In genomic region chr10:4326647-4327046, GRCh38 we compare ENCODE assay signal across 29 cellular contexts.
"Had no signal": no experiment of that assay in that cellular context is flagged by ENCODE, and none has a peak within 500 bp of the region (broad histone marks: within the 10 kb centered on the region; RNA-seq: fewer than 3 reads in every experiment).

No MANE protein-coding gene starts in this region.

- H3K4me1 ChIP-seq: ascending aorta had no signal

- H3K27ac ChIP-seq: ascending aorta, cardiac muscle cell, VCaP had no signal

- H3K36me3 ChIP-seq: ascending aorta, cardiac muscle cell had no signal

- H3K4me3 ChIP-seq: ascending aorta, cardiac muscle cell had no signal

- ATAC-seq: activated CD8-positive, alpha-beta T cell treated with anti-CD3 and anti-CD28 coated beads for 36 hours; activated naive CD8-positive, alpha-beta T cell treated with anti-CD3 and anti-CD28 coated beads, Interleukin-2, amount 50 U/mL, for 24 hours; activated T-cell treated with anti-CD3 and anti-CD28 coated beads, Interleukin-2, amount 50 U/mL, for 4 hours; activated T-cell treated with anti-CD3 and anti-CD28 coated beads, Interleukin-2, amount 50 U/mL, for 72 hours; activated T-helper 17 cell treated with anti-CD3 and anti-CD28 coated beads, Interleukin-2, amount 50 U/mL, for 72 hours; T-cell had no signal

- DNase-seq: activated B cell treated with CpG ODN at 0.5 μM for 24 hours; activated CD4-positive, alpha-beta memory T cell treated with anti-CD3 and anti-CD28 coated beads for 36 hours; activated CD4-positive, alpha-beta T cell treated with anti-CD3 and anti-CD28 coated beads for 4 hours; activated CD4-positive, alpha-beta T cell treated with anti-CD3 and anti-CD28 coated beads, Interleukin-2, amount 10 ng/mL, durations not matched to agents 24 days and 14 days; activated CD4-positive, alpha-beta T cell treated with anti-CD3 and anti-CD28 coated beads, Interleukin-2, amount 50 U/mL, for 1 hour; activated CD4-positive, alpha-beta T cell treated with anti-CD3 and anti-CD28 coated beads, Interleukin-2, amount 50 U/mL, for 4 hours; activated CD4-positive, CD25-positive, alpha-beta regulatory T cell treated with anti-CD3 and anti-CD28 coated beads, Interleukin-2, amount 50 U/mL, for 72 hours; activated CD8-positive, alpha-beta memory T cell treated with anti-CD3 and anti-CD28 coated beads, Interleukin-2, amount 50 U/mL, for 4 hours; activated CD8-positive, alpha-beta T cell treated with anti-CD3 and anti-CD28 coated beads for 36 hours; activated gamma-delta T cell; activated naive CD4-positive, alpha-beta T cell treated with anti-CD3 and anti-CD28 coated beads, Interleukin-2, amount 10 ng/mL, durations not matched to agents 7 days and 5 days; activated naive CD4-positive, alpha-beta T cell treated with Interleukin-2 at 50 U/mL for 16 hours; activated naive CD8-positive, alpha-beta T cell treated with anti-CD3 and anti-CD28 coated beads, Interleukin-2, amount 10 ng/mL, durations not matched to agents 7 days and 5 days; activated naive CD8-positive, alpha-beta T cell treated with anti-CD3 and anti-CD28 coated beads, Interleukin-2, amount 50 U/mL, for 24 hours; activated T-cell treated with anti-CD3 and anti-CD28 coated beads for 4 hours; activated T-cell treated with anti-CD3 and anti-CD28 coated beads, Interleukin-2, amount 50 U/mL, for 1 hour; activated T-cell treated with anti-CD3 and anti-CD28 coated beads, Interleukin-2, amount 50 U/mL, for 4 hours; activated T-cell treated with anti-CD3 and anti-CD28 coated beads, Interleukin-2, amount 50 U/mL, for 72 hours; amygdala; anterior cingulate cortex; caudate nucleus; cerebellar nuclear complex; T-cell; T-helper 2 cell; T-helper 9 cell had no signal

- H3K9me3 ChIP-seq: ascending aorta had no signal

- H3K27me3 ChIP-seq: ascending aorta, cardiac muscle cell had no signal
